Comparison of ENCODE assay signal across 2 cellular contexts in the genomic region with DNA sequence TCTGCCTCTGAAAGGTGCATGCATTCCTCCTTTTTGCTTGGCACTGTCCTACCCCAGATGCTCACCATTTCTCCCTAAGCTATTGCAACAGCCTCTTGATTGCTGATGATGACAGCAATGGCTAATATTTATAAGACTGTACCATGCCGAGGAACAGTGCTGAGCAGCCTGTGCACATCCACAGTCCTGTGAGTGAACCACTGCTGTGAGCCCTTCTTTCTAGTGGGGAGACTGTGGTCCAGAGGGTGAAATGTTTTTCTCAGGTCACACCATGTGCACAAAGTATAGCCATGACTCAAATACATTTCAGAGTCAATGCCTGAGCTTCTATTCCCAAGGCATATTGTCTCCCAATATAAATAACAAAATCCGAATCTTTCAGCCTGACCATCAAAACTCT.
TF ChIP-seq lines count a peak whose summit lies in the region.

No MANE protein-coding gene starts in this region.

TF ChIP-seq in SK-N-SH, 30 proteins besides CTCF, POLR2A, EP300 and RAD21 (continued from another document):
- no peak for TF ChIP-seq ZBTB33 (IDR thresholded peaks at IDR 0.05; ENCODE audit: borderline replicate concordance, low read depth)
- TF ChIP-seq, protein P1, sequence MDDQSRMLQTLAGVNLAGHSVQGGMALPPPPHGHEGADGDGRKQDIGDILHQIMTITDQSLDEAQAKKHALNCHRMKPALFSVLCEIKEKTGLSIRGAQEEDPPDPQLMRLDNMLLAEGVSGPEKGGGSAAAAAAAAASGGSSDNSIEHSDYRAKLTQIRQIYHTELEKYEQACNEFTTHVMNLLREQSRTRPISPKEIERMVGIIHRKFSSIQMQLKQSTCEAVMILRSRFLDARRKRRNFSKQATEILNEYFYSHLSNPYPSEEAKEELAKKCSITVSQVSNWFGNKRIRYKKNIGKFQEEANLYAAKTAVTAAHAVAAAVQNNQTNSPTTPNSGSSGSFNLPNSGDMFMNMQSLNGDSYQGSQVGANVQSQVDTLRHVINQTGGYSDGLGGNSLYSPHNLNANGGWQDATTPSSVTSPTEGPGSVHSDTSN (IDR thresholded peaks at IDR 0.05) = no peak
- TF ChIP-seq MEF2A (IDR thresholded peaks at IDR 0.05; ENCODE audit: borderline replicate concordance, low read depth) = no peak
- no peak for TF ChIP-seq TEAD4 (IDR thresholded peaks at IDR 0.05; ENCODE audit: borderline replicate concordance, insufficient read depth)
- no peak for TF ChIP-seq TCF12 (IDR thresholded peaks at IDR 0.05)
- TF ChIP-seq, protein P2, sequence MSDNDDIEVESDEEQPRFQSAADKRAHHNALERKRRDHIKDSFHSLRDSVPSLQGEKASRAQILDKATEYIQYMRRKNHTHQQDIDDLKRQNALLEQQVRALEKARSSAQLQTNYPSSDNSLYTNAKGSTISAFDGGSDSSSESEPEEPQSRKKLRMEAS (IDR thresholded peaks at IDR 0.05; ENCODE audit: low read depth) = no peak
- no peak for TF ChIP-seq RCOR1 (IDR thresholded peaks at IDR 0.05; ENCODE audit: low read length)
- no peak for TF ChIP-seq SMC3 (IDR thresholded peaks at IDR 0.05; ENCODE audit: low read depth, low read length)
- no peak for TF ChIP-seq YY1 (IDR thresholded peaks at IDR 0.05; ENCODE audit: low read depth)

TF ChIP-seq in SK-N-SH treated with all-trans-retinoic acid at 6 μM for 48 hours, 23 proteins besides CTCF, POLR2A, EP300 and RAD21 (continued from another document):
- no peak for TF ChIP-seq TOX (CRISPR knock-in tag; IDR thresholded peaks at IDR 0.05; ENCODE audit: borderline replicate concordance)
- TF ChIP-seq RARB (CRISPR knock-in tag; IDR thresholded peaks at IDR 0.05) = no peak
- TF ChIP-seq POU6F1 (CRISPR knock-in tag; IDR thresholded peaks at IDR 0.05; ENCODE audit: borderline replicate concordance, low read depth) = no peak
- no peak for TF ChIP-seq ESRRG (CRISPR knock-in tag; IDR thresholded peaks at IDR 0.05)
- TF ChIP-seq ZNF8 (CRISPR knock-in tag; IDR thresholded peaks at IDR 0.05) = no peak
- no peak for TF ChIP-seq SNAI2 (CRISPR knock-in tag; IDR thresholded peaks at IDR 0.05)
- TF ChIP-seq ZFP30 (CRISPR knock-in tag; IDR thresholded peaks at IDR 0.05) = no peak
- TF ChIP-seq ZNF70 (CRISPR knock-in tag; IDR thresholded peaks at IDR 0.05) = no peak
